In the genomic region with DNA sequence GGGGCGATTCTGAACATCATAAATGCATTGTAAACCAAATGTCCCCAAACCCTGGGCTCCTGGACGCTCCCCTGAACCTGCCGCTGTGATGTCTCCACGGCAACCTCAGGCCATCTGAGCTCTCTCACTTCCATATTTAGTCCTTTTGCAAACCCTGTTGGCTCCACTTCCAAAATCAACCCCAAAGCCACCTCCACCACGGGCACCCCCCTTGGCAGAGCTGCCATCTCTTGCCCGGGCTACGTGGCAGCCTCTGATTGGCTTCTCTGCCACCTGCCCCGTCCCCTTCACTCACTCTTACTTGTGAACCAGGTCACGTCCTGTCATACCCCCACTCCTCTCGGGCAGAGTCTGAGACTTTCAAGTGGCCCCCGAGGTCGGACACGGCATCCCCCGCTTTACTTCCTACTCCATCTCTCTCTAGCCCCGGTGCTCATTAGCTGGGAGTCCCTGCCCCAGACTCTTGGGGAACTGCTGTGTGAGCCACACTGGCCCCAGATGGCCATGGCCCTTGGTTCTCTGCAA, we compare ENCODE assay signal across 17 cellular contexts. TPM values are rescaled to one million over a fixed set of nuclear protein-coding genes. Genes with fewer than 3 reads are reported as not detected.
"Had no signal": no experiment of that assay in that cellular context is flagged by ENCODE, and none has a peak within 500 bp of the region (broad histone marks: within the 10 kb centered on the region; RNA-seq: fewer than 3 reads in every experiment).

No MANE protein-coding gene starts in this region.

- H3K27ac ChIP-seq: coronary artery, gastroesophageal sphincter, heart left ventricle, left ventricle myocardium inferior, neutrophil, parathyroid adenoma, sigmoid colon, tibial nerve, WERI-Rb-1 had no signal

- H3K9me3 ChIP-seq: neutrophil had no signal

- ATAC-seq: activated CD4-positive, alpha-beta T cell treated with anti-CD3 and anti-CD28 coated beads for 36 hours; gastroesophageal sphincter; heart left ventricle had no signal

- H3K4me3 ChIP-seq: coronary artery, gastroesophageal sphincter, heart left ventricle, left ventricle myocardium inferior, sigmoid colon, tibial nerve had no signal

- H3K36me3 ChIP-seq: gastroesophageal sphincter, heart left ventricle, left ventricle myocardium inferior, neutrophil, sigmoid colon, tibial nerve, WERI-Rb-1 had no signal

- H3K79me2 ChIP-seq: parathyroid adenoma had no signal

- H2AFZ ChIP-seq: parathyroid adenoma had no signal

- H3K4me1 ChIP-seq: parathyroid adenoma had no signal

- DNase-seq: activated CD4-positive, alpha-beta T cell treated with anti-CD3 and anti-CD28 coated beads, Interleukin-2, amount 50 U/mL, for 48 hours; activated naive CD4-positive, alpha-beta T cell; kidney glomerular epithelial cell; left ventricle myocardium inferior; mammary epithelial cell; stimulated activated CD8-positive, alpha-beta memory T cell treated with anti-CD3 and anti-CD28 coated beads, Interleukin-4, amount 100 ng/mL, for 48 hours; stimulated activated naive CD4-positive, alpha-beta T cell treated with Interleukin-2 at 50 U/mL for 16 hours; WERI-Rb-1 had no signal

- H3K9ac ChIP-seq: parathyroid adenoma had no signal

RNA-seq across cellular contexts. Expression of gene MMEL1, which starts 30.4 kb away (rescaled TPM):
- total RNA-seq: mammary epithelial cell, SK-MEL-5 had no signal
- polyA plus RNA-seq: mammary epithelial cell had no signal
